ENCODE assay signal across 18 cellular contexts in the genomic region with DNA sequence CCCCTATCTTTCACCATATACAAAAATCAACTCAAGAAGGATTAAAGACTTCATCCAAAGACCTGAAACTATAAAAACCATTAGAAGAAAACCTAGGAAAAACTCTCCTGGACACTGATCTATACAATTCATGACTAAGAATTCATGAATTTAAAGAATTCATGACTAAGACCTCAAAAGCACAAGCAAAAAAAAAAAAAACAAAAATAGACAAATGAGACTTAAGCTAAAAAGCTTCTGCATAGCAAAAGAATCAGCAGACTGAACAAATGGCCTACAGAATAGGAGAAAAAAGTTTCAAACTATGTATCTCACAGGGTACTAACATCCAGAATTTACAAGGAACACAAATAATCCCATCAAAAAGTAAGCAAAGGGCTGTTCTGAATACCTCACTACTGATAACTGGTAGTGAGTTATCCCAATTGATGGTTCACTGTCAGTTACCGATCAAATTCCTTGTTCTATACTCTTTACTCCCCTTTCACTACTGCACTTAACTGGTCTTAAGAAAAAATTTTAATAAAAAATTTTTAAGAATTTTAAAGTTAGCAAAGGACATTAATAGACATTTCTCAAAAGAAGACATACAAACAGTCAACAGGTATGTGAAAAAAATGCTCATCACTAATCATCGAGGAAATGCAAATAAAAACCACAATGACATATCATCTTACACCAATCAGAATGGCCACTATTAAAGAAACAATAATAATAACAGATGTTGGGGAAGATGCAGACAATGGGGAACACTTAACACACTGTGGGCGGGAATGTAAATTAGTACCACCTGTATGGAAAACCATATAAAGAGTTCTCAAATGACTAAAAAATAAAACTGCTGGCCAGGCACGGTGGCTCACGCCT. TPM values are rescaled to one million over a fixed set of nuclear protein-coding genes. Genes with fewer than 3 reads are reported as not detected.
A peak's percentile ranks its signal among the peaks of the same experiment; 100 is the strongest.
DNase-seq lines count a peak whose midpoint lies in the region; ATAC-seq, FAIRE-seq and TF ChIP-seq lines count a peak whose summit lies in the region.
"Had no signal": no experiment of that assay in that cellular context is flagged by ENCODE, and none has a peak within 500 bp of the region (broad histone marks: within the 10 kb centered on the region; RNA-seq: fewer than 3 reads in every experiment).

No MANE protein-coding gene starts in this region.

- ATAC-seq in SK-N-SH treated with all-trans-retinoic acid at 6 μM for 48 hours, result peak; percentile 52

- H3K4me3 ChIP-seq in small intestine (ENCODE audit: low read depth in 1 of 2, low read length in 2 of 2), result no peak overlapping the region
- H3K4me3 ChIP-seq: BLaER1 treated with 17β-estradiol and CSF1 and Interleukin-3, amounts not matched to agents 10 nM and 100 nM; mucosa of descending colon; vagina had no signal

- peak; percentile 39 for DNase-seq in foreskin melanocyte
- DNase-seq in small intestine, result no peak
- DNase-seq in NCI-H82 treated with DMSO at 0.1 percent for 48 hours (lab: John Stamatoyannopoulos, UW; ENCODE audit: unreplicated experiment), result no peak
- DNase-seq in NCI-H2107 treated with DMSO at 0.1 percent for 48 hours (lab: John Stamatoyannopoulos, UW; ENCODE audit: unreplicated experiment), result no peak
- no peak for DNase-seq in activated naive CD4-positive, alpha-beta T cell treated with anti-CD3 and anti-CD28 coated beads for 36 hours
- DNase-seq in NCI-H1417 treated with DMSO at 0.1 percent for 48 hours (lab: John Stamatoyannopoulos, UW), result no peak
- DNase-seq: mucosa of descending colon; NCI-H1436 treated with DMSO at 0.1 percent for 48 hours; NCI-H69; SIG-M5; stimulated activated CD4-positive, alpha-beta T cell treated with anti-CD3 and anti-CD28 coated beads, Interleukin-2, amount 100 ng/mL, for 24 hours had no signal

- H3K4me3 Mint-ChIP-seq in activated naive CD4-positive, alpha-beta T cell treated with anti-CD3 and anti-CD28 coated beads for 36 hours, result no peak overlapping the region
- H3K4me3 Mint-ChIP-seq: activated naive CD4-positive, alpha-beta T cell treated with anti-CD3 and anti-CD28 coated beads, Interleukin-2, amount 50 U/mL, for 24 hours had no signal

- no peaks in the 10 kb centered on the region for H3K27me3 Mint-ChIP-seq in activated naive CD4-positive, alpha-beta T cell treated with anti-CD3 and anti-CD28 coated beads for 36 hours (ENCODE audit: low read depth)
- H3K27me3 Mint-ChIP-seq: activated naive CD4-positive, alpha-beta T cell treated with anti-CD3 and anti-CD28 coated beads, Interleukin-2, amount 50 U/mL, for 24 hours; progenitor cell of endocrine pancreas had no signal

- FAIRE-seq in G401.6 (lab: Jason Lieb, UNC), result peak; percentile 52
- FAIRE-seq in small intestine (lab: Jason Lieb, UNC), result peak; percentile 79
- FAIRE-seq: TTC549 had no signal

- 53 to 58% (median 54%) methylated on average over 5 of the region's 5 CpGs for WGBS in small intestine, 3 donors

- no peaks in the 10 kb centered on the region for H3K27me3 ChIP-seq in small intestine (ENCODE audit: control insufficient read depth in 2 of 2, insufficient read depth in 2 of 2, low read length in 2 of 2)
- H3K27me3 ChIP-seq: BLaER1 treated with 17β-estradiol and CSF1 and Interleukin-3, amounts not matched to agents 10 nM and 100 nM; vagina had no signal

- no peak overlapping the region for H3K27ac Mint-ChIP-seq in activated naive CD4-positive, alpha-beta T cell treated with anti-CD3 and anti-CD28 coated beads for 36 hours
- H3K27ac Mint-ChIP-seq: activated naive CD4-positive, alpha-beta T cell treated with anti-CD3 and anti-CD28 coated beads, Interleukin-2, amount 50 U/mL, for 24 hours; progenitor cell of endocrine pancreas had no signal

- peaks cover 33% of the 10 kb centered on the region for H3K4me1 Mint-ChIP-seq in activated naive CD4-positive, alpha-beta T cell treated with anti-CD3 and anti-CD28 coated beads for 36 hours (ENCODE audit: low read depth)

- H3K9me3 ChIP-seq in small intestine (ENCODE audit: control insufficient read depth, low read depth), result no peaks in the 10 kb centered on the region
- H3K9me3 ChIP-seq: vagina had no signal

- H3K36me3 ChIP-seq in small intestine (ENCODE audit: control insufficient read depth in 2 of 2, insufficient read depth in 2 of 2, low read length in 2 of 2), result no peaks in the 10 kb centered on the region
- H3K36me3 ChIP-seq: vagina had no signal

- CTCF ChIA-PET in activated naive CD4-positive, alpha-beta T cell treated with anti-CD3 and anti-CD28 coated beads for 36 hours (lab: Charles Lee), result interaction anchor here (0.6 kb wide), 1 partner anchor 92 kb away, joined by 10 read pairs; no protein-coding TSS in a partner anchor

- H3K36me3 Mint-ChIP-seq in activated naive CD4-positive, alpha-beta T cell treated with anti-CD3 and anti-CD28 coated beads for 36 hours (ENCODE audit: low read depth), result peaks cover 14% of the 10 kb centered on the region

- intact Hi-C loops in activated naive CD4-positive, alpha-beta T cell treated with anti-CD3 and anti-CD28 coated beads for 36 hours (cut with micrococcal nuclease), result no loop called here

- no peak overlapping the region for H3K27ac ChIP-seq in small intestine (ENCODE audit: low read depth in 1 of 2, low read length in 1 of 2)
- H3K27ac ChIP-seq: BLaER1 treated with 17β-estradiol and CSF1 and Interleukin-3, amounts not matched to agents 10 nM and 100 nM; vagina had no signal

- H3K9me3 Mint-ChIP-seq in activated naive CD4-positive, alpha-beta T cell treated with anti-CD3 and anti-CD28 coated beads for 36 hours, result peaks cover 24% of the 10 kb centered on the region

- no peaks in the 10 kb centered on the region for H3K4me1 ChIP-seq in small intestine (ENCODE audit: control insufficient read depth in 2 of 2, insufficient read depth in 1 of 2, low read depth in 1 of 2, low read length in 1 of 2)

TF ChIP-seq in SK-N-SH treated with all-trans-retinoic acid at 6 μM for 48 hours, 23 proteins besides CTCF, POLR2A, EP300 and RAD21 (continues in another document):
- no peak for TF ChIP-seq POU6F1 (CRISPR knock-in tag; IDR thresholded peaks at IDR 0.05; ENCODE audit: borderline replicate concordance, low read depth)
- 0 out of 2 replicates have a peak, but pooled peaks have one; percentile 15 for TF ChIP-seq CREB5 (CRISPR knock-in tag; IDR thresholded peaks at IDR 0.05; ENCODE audit: low read depth)
- no peak for TF ChIP-seq GLIS3 (CRISPR knock-in tag; IDR thresholded peaks at IDR 0.05)
- TF ChIP-seq, protein P1, sequence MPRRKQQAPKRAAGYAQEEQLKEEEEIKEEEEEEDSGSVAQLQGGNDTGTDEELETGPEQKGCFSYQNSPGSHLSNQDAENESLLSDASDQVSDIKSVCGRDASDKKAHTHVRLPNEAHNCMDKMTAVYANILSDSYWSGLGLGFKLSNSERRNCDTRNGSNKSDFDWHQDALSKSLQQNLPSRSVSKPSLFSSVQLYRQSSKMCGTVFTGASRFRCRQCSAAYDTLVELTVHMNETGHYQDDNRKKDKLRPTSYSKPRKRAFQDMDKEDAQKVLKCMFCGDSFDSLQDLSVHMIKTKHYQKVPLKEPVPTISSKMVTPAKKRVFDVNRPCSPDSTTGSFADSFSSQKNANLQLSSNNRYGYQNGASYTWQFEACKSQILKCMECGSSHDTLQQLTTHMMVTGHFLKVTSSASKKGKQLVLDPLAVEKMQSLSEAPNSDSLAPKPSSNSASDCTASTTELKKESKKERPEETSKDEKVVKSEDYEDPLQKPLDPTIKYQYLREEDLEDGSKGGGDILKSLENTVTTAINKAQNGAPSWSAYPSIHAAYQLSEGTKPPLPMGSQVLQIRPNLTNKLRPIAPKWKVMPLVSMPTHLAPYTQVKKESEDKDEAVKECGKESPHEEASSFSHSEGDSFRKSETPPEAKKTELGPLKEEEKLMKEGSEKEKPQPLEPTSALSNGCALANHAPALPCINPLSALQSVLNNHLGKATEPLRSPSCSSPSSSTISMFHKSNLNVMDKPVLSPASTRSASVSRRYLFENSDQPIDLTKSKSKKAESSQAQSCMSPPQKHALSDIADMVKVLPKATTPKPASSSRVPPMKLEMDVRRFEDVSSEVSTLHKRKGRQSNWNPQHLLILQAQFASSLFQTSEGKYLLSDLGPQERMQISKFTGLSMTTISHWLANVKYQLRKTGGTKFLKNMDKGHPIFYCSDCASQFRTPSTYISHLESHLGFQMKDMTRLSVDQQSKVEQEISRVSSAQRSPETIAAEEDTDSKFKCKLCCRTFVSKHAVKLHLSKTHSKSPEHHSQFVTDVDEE (CRISPR knock-in tag; IDR thresholded peaks at IDR 0.05), result no peak
- peak; percentile 76; the same call in 1 of the 2 replicates for TF ChIP-seq OSR1 (CRISPR knock-in tag; IDR thresholded peaks at IDR 0.05)
- TF ChIP-seq ISL1 (CRISPR knock-in tag; IDR thresholded peaks at IDR 0.05), result peak; percentile 38; the same call in 1 of the 2 replicates
- TF ChIP-seq SNAI2 (CRISPR knock-in tag; IDR thresholded peaks at IDR 0.05), result no peak

RNA-seq across cellular contexts. Expression of gene KMT2C, which starts 33.2 kb away (rescaled TPM):
- 1 to 10 TPM; 5.7 to 9.8 (median 7.4) TPM for polyA plus RNA-seq in small intestine
- total RNA-seq in activated naive CD4-positive, alpha-beta T cell treated with anti-CD3 and anti-CD28 coated beads for 36 hours, result 10 to 100 TPM; 33.8 to 36.1 TPM
